ENCODE assay signal across 2 cellular contexts in the genomic region with DNA sequence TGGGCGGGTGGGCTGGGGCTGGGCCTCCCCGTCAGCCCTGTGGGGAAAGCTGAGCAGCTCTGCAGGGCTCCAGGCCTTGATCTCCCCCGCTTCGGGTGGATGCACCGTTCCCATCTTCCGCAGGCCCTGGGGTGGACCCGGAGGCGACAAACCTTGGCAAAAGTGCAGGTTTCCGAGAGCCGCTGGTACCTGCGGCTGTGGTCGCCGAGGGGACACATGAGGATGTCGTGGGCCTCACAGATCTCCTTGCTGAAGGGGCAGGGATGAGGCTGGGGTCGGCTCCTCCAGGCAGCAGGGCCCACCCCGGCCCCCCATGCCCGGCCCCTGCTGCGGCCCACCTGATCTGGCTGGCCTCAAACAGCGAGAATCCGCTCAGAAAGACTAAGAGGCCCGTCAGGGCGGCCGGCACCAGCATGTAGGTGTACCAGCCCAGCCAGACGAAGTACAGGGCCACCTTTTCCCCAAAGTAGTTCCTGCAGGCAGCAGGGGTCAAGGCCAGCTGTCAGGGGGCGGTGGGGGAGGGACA.
TF ChIP-seq lines count a peak whose summit lies in the region.

No MANE protein-coding gene starts in this region.

TF ChIP-seq in HCT116, 20 proteins besides CTCF, POLR2A, EP300 and RAD21:
- TF ChIP-seq, protein P1, sequence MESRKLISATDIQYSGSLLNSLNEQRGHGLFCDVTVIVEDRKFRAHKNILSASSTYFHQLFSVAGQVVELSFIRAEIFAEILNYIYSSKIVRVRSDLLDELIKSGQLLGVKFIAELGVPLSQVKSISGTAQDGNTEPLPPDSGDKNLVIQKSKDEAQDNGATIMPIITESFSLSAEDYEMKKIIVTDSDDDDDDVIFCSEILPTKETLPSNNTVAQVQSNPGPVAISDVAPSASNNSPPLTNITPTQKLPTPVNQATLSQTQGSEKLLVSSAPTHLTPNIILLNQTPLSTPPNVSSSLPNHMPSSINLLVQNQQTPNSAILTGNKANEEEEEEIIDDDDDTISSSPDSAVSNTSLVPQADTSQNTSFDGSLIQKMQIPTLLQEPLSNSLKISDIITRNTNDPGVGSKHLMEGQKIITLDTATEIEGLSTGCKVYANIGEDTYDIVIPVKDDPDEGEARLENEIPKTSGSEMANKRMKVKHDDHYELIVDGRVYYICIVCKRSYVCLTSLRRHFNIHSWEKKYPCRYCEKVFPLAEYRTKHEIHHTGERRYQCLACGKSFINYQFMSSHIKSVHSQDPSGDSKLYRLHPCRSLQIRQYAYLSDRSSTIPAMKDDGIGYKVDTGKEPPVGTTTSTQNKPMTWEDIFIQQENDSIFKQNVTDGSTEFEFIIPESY (IDR thresholded peaks at IDR 0.05; ENCODE audit: extremely low read depth, insufficient replicate concordance, low read length) = no peak
- no peak for TF ChIP-seq ELF1 (IDR thresholded peaks at IDR 0.05; ENCODE audit: borderline replicate concordance, low read depth)
- no peak for TF ChIP-seq CBX3 (IDR thresholded peaks at IDR 0.05; ENCODE audit: low read depth)
- no peak for TF ChIP-seq EZH2 (IDR thresholded peaks at IDR 0.05)
- TF ChIP-seq FOSL1 (IDR thresholded peaks at IDR 0.05; ENCODE audit: low read depth) = no peak
- TF ChIP-seq POLR2AphosphoS5 (IDR thresholded peaks at IDR 0.05; ENCODE audit: low read depth, low read length) = no peak
- TF ChIP-seq SP1 (IDR thresholded peaks at IDR 0.05; ENCODE audit: low read depth) = no peak
- TF ChIP-seq YY1 (IDR thresholded peaks at IDR 0.05; ENCODE audit: extremely low read depth, insufficient replicate concordance, low read depth, low read length) = no peak
- TF ChIP-seq EZH2phosphoT487 (IDR thresholded peaks at IDR 0.05; ENCODE audit: borderline replicate concordance) = no peak
- no peak for TF ChIP-seq JUND (IDR thresholded peaks at IDR 0.05)
- TF ChIP-seq, protein P2, sequence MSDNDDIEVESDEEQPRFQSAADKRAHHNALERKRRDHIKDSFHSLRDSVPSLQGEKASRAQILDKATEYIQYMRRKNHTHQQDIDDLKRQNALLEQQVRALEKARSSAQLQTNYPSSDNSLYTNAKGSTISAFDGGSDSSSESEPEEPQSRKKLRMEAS (IDR thresholded peaks at IDR 0.05) = no peak
TF ChIP-seq in HCT116: peak in this region for 0.

TF ChIP-seq in H1, 55 proteins besides CTCF, POLR2A, EP300 and RAD21:
- TF ChIP-seq MAFK (IDR thresholded peaks at IDR 0.05; ENCODE audit: low read depth, low read length) (no peak), KDM5A (IDR thresholded peaks at IDR 0.05; ENCODE audit: low read length) (no peak), TCF12 (IDR thresholded peaks at IDR 0.05; ENCODE audit: low read depth, low read length) (no peak), CHD2 (IDR thresholded peaks at IDR 0.05; ENCODE audit: low read length) (no peak), SAP30 (IDR thresholded peaks at IDR 0.05; ENCODE audit: insufficient read depth, insufficient replicate concordance, low read length) (no peak), CBX5 (IDR thresholded peaks at IDR 0.05; ENCODE audit: low read depth, low read length) (no peak), POLR2AphosphoS5 (IDR thresholded peaks at IDR 0.05; ENCODE audit: low read depth, low read length) (no peak), BACH1 (IDR thresholded peaks at IDR 0.05; ENCODE audit: low read length) (no peak), JUN (IDR thresholded peaks at IDR 0.05; ENCODE audit: low read depth, low read length) (no peak), BCL11A (IDR thresholded peaks at IDR 0.05; ENCODE audit: low read depth in 2 of 2, low read length in 2 of 2) (no peak), ASH2L (IDR thresholded peaks at IDR 0.05; ENCODE audit: low read length) (no peak), CHD1 (IDR thresholded peaks at IDR 0.05; ENCODE audit: low read depth, low read length) (no peak)
